ENCODE assay signal across 8 cellular contexts in genomic region chr1:116167625-116168276, GRCh38. TPM values are rescaled to one million over a fixed set of nuclear protein-coding genes. Genes with fewer than 3 reads are reported as not detected.
DNase-seq lines count a peak whose midpoint lies in the region; ATAC-seq, FAIRE-seq and TF ChIP-seq lines count a peak whose summit lies in the region.

No MANE protein-coding gene starts in this region.

- no peak for TF ChIP-seq POLR2A in H54 (IDR thresholded peaks at IDR 0.05; ENCODE audit: low read depth, low read length)

- intact Hi-C loops in Calu3 (cut with micrococcal nuclease; ENCODE audit: unreplicated experiment) = no loop called here

- CTCF ChIA-PET in Calu3 (lab: Charles Lee) = no interaction called here
- CTCF ChIA-PET in SK-N-SH (lab: Yijun Ruan, JAX) = no interaction called here

- TF ChIP-seq RAD21 in SK-N-SH (IDR thresholded peaks at IDR 0.05; ENCODE audit: low read length) = no peak

- 0 out of 2 replicates have a peak, but pooled peaks cover 2% of the 10 kb centered on the region for H3K27me3 ChIP-seq in MG63
- H3K27me3 ChIP-seq in endodermal cell (ENCODE audit: control insufficient read depth, insufficient read depth, low read length, poor library complexity, severe bottlenecking) = peaks cover 35% of the 10 kb centered on the region
- H3K27me3 ChIP-seq in SK-N-SH (ENCODE audit: insufficient read depth) = no peaks in the 10 kb centered on the region

- H3K4me3 Mint-ChIP-seq in Calu3 (ENCODE audit: low read depth, unreplicated experiment) (peak overlapping the region; percentile 72), endodermal cell (peak overlapping the region; percentile 74)
- H3K4me3 Mint-ChIP-seq in naive thymus-derived CD8-positive, alpha-beta T cell = peak overlapping the region; percentile 79 to 91 (median 87)

- H3K9ac ChIP-seq in endodermal cell (ENCODE audit: extremely low read depth, low read length, poor library complexity, severe bottlenecking) (no peak overlapping the region), SK-N-SH (no peak overlapping the region)

- H3K4me2 ChIP-seq in SK-N-SH = no peak overlapping the region

- H3K27me3 Mint-ChIP-seq in Calu3 (ENCODE audit: unreplicated experiment) = no peaks in the 10 kb centered on the region
- H3K27me3 Mint-ChIP-seq in endodermal cell (ENCODE audit: insufficient read depth) = peaks cover 39% of the 10 kb centered on the region
- H3K27me3 Mint-ChIP-seq in naive thymus-derived CD8-positive, alpha-beta T cell = peaks cover 0 to 3% (median 0%) of the 10 kb centered on the region in 5 donors

- H3K4me1 ChIP-seq in endodermal cell (ENCODE audit: control insufficient read depth, insufficient read depth, low read length) (no peaks in the 10 kb centered on the region), SK-N-SH (ENCODE audit: control insufficient read depth in 1 of 2, insufficient read depth in 2 of 2, low read depth in 1 of 2, low read length in 1 of 2) (peaks cover 0 to 26% of the 10 kb centered on the region in 2 experiments; a peak in 1 of 4 replicates)

- DNase-seq in Calu3 = no peak
- no peak for DNase-seq in MG63
- DNase-seq in endodermal cell = peak; percentile 79
- DNase-seq in naive thymus-derived CD8-positive, alpha-beta T cell = peak in 1 of 10 donors; percentile 13
- DNase-seq in activated effector memory CD4-positive, alpha-beta T cell treated with Interleukin-2 at 50 U/mL for 16 hours = no peak
- no peak for DNase-seq in SK-N-SH
- no peak for DNase-seq in H54 (ENCODE audit: insufficient read length, low spot score)
- DNase-seq in DMS153 (lab: John Stamatoyannopoulos, UW) = no peak

- H3K4me1 Mint-ChIP-seq in Calu3 (ENCODE audit: low read depth, unreplicated experiment) (peaks cover 14% of the 10 kb centered on the region), endodermal cell (peaks cover 23% of the 10 kb centered on the region)
- H3K4me1 Mint-ChIP-seq in naive thymus-derived CD8-positive, alpha-beta T cell = peaks cover 13 to 28% (median 22%) of the 10 kb centered on the region in 4 donors

- peak in 1 of 2 donors; percentile 31 for ATAC-seq in naive thymus-derived CD8-positive, alpha-beta T cell

- H3K9me3 ChIP-seq in MG63 (no peaks in the 10 kb centered on the region), endodermal cell (ENCODE audit: control insufficient read depth, low read length) (no peaks in the 10 kb centered on the region), SK-N-SH (no peaks in the 10 kb centered on the region)

- 33 to 40% methylated on average over 1 to 35 of the region's 35 CpGs for WGBS in endodermal cell (ENCODE audit: insufficient coverage in 1 of 2, insufficient read length in 1 of 2), 2 experiments
- WGBS in SK-N-SH (ENCODE audit: low lambda C conversion rate) = 72% methylated on average over 25 of the region's 35 CpGs

- POLR2A ChIA-PET in naive thymus-derived CD8-positive, alpha-beta T cell (lab: Charles Lee) = interaction anchor here (0.8 kb wide), 1 partner anchor 16 kb away, joined by 4 read pairs; no protein-coding TSS in a partner anchor
- POLR2A ChIA-PET in SK-N-SH (lab: Yijun Ruan, JAX) = no interaction called here

- H2AFZ ChIP-seq in SK-N-SH (ENCODE audit: low read depth) = no peak overlapping the region

- peak overlapping the region; percentile 68 for H3K27ac Mint-ChIP-seq in Calu3 (ENCODE audit: unreplicated experiment)
- H3K27ac Mint-ChIP-seq in endodermal cell = peak overlapping the region; percentile 74
- peak overlapping the region; percentile 79 to 96 (median 87) for H3K27ac Mint-ChIP-seq in naive thymus-derived CD8-positive, alpha-beta T cell

- H4K20me1 ChIP-seq in SK-N-SH (ENCODE audit: insufficient read depth) = no peaks in the 10 kb centered on the region

- H3K4me3 ChIP-seq in MG63 (peak overlapping the region; percentile 41), endodermal cell (ENCODE audit: low read length) (peak overlapping the region; percentile 70), SK-N-SH (ENCODE audit: low read depth in 2 of 2, low read length in 1 of 2) (no peak overlapping the region)

- no peaks in the 10 kb centered on the region for H3K36me3 ChIP-seq in MG63
- H3K36me3 ChIP-seq in endodermal cell (ENCODE audit: control insufficient read depth, insufficient read depth, low read length) = no peaks in the 10 kb centered on the region
- no peaks in the 10 kb centered on the region for H3K36me3 ChIP-seq in SK-N-SH (replicated peaks in 1 of 2; ENCODE audit: control insufficient read depth in 1 of 2, insufficient read depth in 2 of 2, low read length in 1 of 2)

- FAIRE-seq in H54 (lab: Jason Lieb, UNC) = no peak

- TF ChIP-seq EP300 in SK-N-SH (IDR thresholded peaks at IDR 0.05; ENCODE audit: borderline replicate concordance in 1 of 2, low read depth in 1 of 2, low read length in 1 of 2) = no peak

- no peak for TF ChIP-seq CTCF in Calu3 (IDR thresholded peaks at IDR 0.05; ENCODE audit: unreplicated experiment)
- TF ChIP-seq CTCF in endodermal cell (conservative IDR thresholded peaks at IDR 0.05) = no peak
- no peak for TF ChIP-seq CTCF in SK-N-SH (IDR thresholded peaks at IDR 0.05)

- H3K9me3 Mint-ChIP-seq in Calu3 (ENCODE audit: low read depth, unreplicated experiment) (no peaks in the 10 kb centered on the region), endodermal cell (no peaks in the 10 kb centered on the region)
- H3K9me3 Mint-ChIP-seq in naive thymus-derived CD8-positive, alpha-beta T cell = no peaks in the 10 kb centered on the region

- H3K27ac ChIP-seq in endodermal cell (ENCODE audit: low read depth, low read length) = peak overlapping the region; percentile 74
- no peak overlapping the region for H3K27ac ChIP-seq in SK-N-SH (ENCODE audit: low read depth in 2 of 2, low read length in 1 of 2)

- BruUV-seq in Calu3 (replicated peaks; lab: Mats Ljungman, UMichigan) = no TSS peak

- peaks cover 10% of the 10 kb centered on the region for H3K36me3 Mint-ChIP-seq in Calu3 (ENCODE audit: insufficient read depth, unreplicated experiment)
- no peaks in the 10 kb centered on the region for H3K36me3 Mint-ChIP-seq in endodermal cell (ENCODE audit: low read depth)
- H3K36me3 Mint-ChIP-seq in naive thymus-derived CD8-positive, alpha-beta T cell = no peaks in the 10 kb centered on the region

- H3K79me2 ChIP-seq in SK-N-SH (ENCODE audit: insufficient read depth) = no peaks in the 10 kb centered on the region

- no peaks in the 10 kb centered on the region for H3K9me2 ChIP-seq in SK-N-SH

- no peaks in the 10 kb centered on the region for H3F3A ChIP-seq in SK-N-SH (replicated peaks; ENCODE audit: insufficient read depth)

TF ChIP-seq in SK-N-SH, 30 proteins besides CTCF, POLR2A, EP300 and RAD21:
- TF ChIP-seq SMC3 (IDR thresholded peaks at IDR 0.05; ENCODE audit: low read depth, low read length) = no peak
- no peak for TF ChIP-seq RXRA (IDR thresholded peaks at IDR 0.05; ENCODE audit: borderline replicate concordance, low read depth)
- no peak for TF ChIP-seq POLR2AphosphoS5 (IDR thresholded peaks at IDR 0.05; ENCODE audit: low read depth, low read length)
- no peak for TF ChIP-seq REST (IDR thresholded peaks at IDR 0.05; ENCODE audit: low read depth, low read length)
- TF ChIP-seq GATA2 (CRISPR knock-in tag; IDR thresholded peaks at IDR 0.05) = no peak
- TF ChIP-seq RFX5 (IDR thresholded peaks at IDR 0.05; ENCODE audit: low read length) = no peak
- no peak for TF ChIP-seq FOXM1 (IDR thresholded peaks at IDR 0.05; ENCODE audit: low read depth)

RNA-seq across cellular contexts. Expression of gene MAB21L3, which starts 56.6 kb away (rescaled TPM):
- total RNA-seq in Calu3 (2022) = 0.21 and 0.22 TPM in 2 replicates
- 1.3 TPM in 1 of 2 replicates, not detected in the other for total RNA-seq in MG63 (2014; rRNA removed; shearing (Covaris generic); ENCODE audit: low replicate concordance)
- under 1 TPM in 1 of 2 donors, not detected in 1; 0.09 TPM for total RNA-seq in endodermal cell
- 0.07 TPM for polyA plus RNA-seq in endodermal cell (2013, experiment 1 of 2)
- 0.12 TPM for polyA plus RNA-seq in endodermal cell (2013, experiment 2 of 2)
- total RNA-seq in naive thymus-derived CD8-positive, alpha-beta T cell = not detected
- not detected for polyA plus RNA-seq in naive thymus-derived CD8-positive, alpha-beta T cell
- polyA plus RNA-seq in SK-N-SH (2012; rRNA removed) = not detected in 2 replicates
- not detected in 2 replicates for polyA plus RNA-seq in SK-N-SH (2012; cell fraction: cytosol; rRNA removed)
- polyA plus RNA-seq in SK-N-SH (2012; cell fraction: nucleus; rRNA removed) = not detected in 2 replicates

Comparison
In these comparisons a context has a peak if more than half of its experiments do, and no peak if none do; other contexts are left out.
1. H3K4me3 ChIP-seq: peak in MG63 (single experiment) and endodermal cell (single experiment); none in SK-N-SH (0 of 2).
2. Peak in every context shown above with its lines, with median percentiles within 50 percentile points of each other: H3K27ac Mint-ChIP-seq and H3K4me3 Mint-ChIP-seq.